In genomic region chr15:70067011-70067410, GRCh38 we compare ENCODE assay signal across 16 cellular contexts. TPM values are rescaled to one million over a fixed set of nuclear protein-coding genes. Genes with fewer than 3 reads are reported as not detected.
DNase-seq lines count a peak whose midpoint lies in the region; ATAC-seq lines count a peak whose summit lies in the region.
"Had no signal": no experiment of that assay in that cellular context is flagged by ENCODE, and none has a peak within 500 bp of the region (broad histone marks: within the 10 kb centered on the region; RNA-seq: fewer than 3 reads in every experiment).

No MANE protein-coding gene starts in this region.

- peaks cover 12% of the 10 kb centered on the region for H3K36me3 Mint-ChIP-seq in activated naive CD4-positive, alpha-beta T cell treated with anti-CD3 and anti-CD28 coated beads, Interleukin-2, amount 50 U/mL, for 24 hours
- peaks cover 12 to 13% of the 10 kb centered on the region in 2 donors for H3K36me3 Mint-ChIP-seq in activated naive CD4-positive, alpha-beta T cell treated with anti-CD3 and anti-CD28 coated beads, Interleukin-2, amount 50 U/mL, for 72 hours
- H3K36me3 Mint-ChIP-seq in naive B cell: peaks cover 24 to 38% of the 10 kb centered on the region in 2 donors

- H3K9me3 Mint-ChIP-seq in activated naive CD4-positive, alpha-beta T cell treated with anti-CD3 and anti-CD28 coated beads, Interleukin-2, amount 50 U/mL, for 24 hours: no peaks in the 10 kb centered on the region
- no peaks in the 10 kb centered on the region for H3K9me3 Mint-ChIP-seq in activated naive CD4-positive, alpha-beta T cell treated with anti-CD3 and anti-CD28 coated beads, Interleukin-2, amount 50 U/mL, for 72 hours
- H3K9me3 Mint-ChIP-seq in naive B cell: no peaks in the 10 kb centered on the region

- DNase-seq in activated naive CD4-positive, alpha-beta T cell treated with anti-CD3 and anti-CD28 coated beads, Interleukin-2, amount 50 U/mL, for 72 hours (ENCODE audit: low spot score in 2 of 2): no peak
- DNase-seq in SK-N-MC (ENCODE audit: low read depth, low spot score) (no peak), naive B cell (no peak), GOT3 (lab: John Stamatoyannopoulos, UW) (no peak), GM19238 (ENCODE audit: insufficient read length, low spot score) (no peak), NCI-H1417 treated with DMSO at 0.1 percent for 48 hours (lab: John Stamatoyannopoulos, UW) (no peak)
- DNase-seq: DMS79, MM.1S, NCI-H1092, NCI-H1694 had no signal

- H3K27ac ChIP-seq in SK-N-MC: peak overlapping the region; percentile 56; the same call in 1 of the 2 replicates
- H3K27ac ChIP-seq: A549; BLaER1 treated with 17β-estradiol and CSF1 and Interleukin-3, amounts not matched to agents 10 nM and 100 nM; SJSA1 had no signal

- no peaks in the 10 kb centered on the region for H3K27me3 Mint-ChIP-seq in activated naive CD4-positive, alpha-beta T cell treated with anti-CD3 and anti-CD28 coated beads, Interleukin-2, amount 50 U/mL, for 24 hours
- no peaks in the 10 kb centered on the region for H3K27me3 Mint-ChIP-seq in naive B cell

- H3K36me3 ChIP-seq in SK-N-MC (ENCODE audit: insufficient read depth, low read length): peaks cover 70% of the 10 kb centered on the region

- peak overlapping the region; percentile 19; the same call in 1 of the 2 replicates for H3K4me3 ChIP-seq in SK-N-MC
- H3K4me3 ChIP-seq: A549; BLaER1 treated with 17β-estradiol and CSF1 and Interleukin-3, amounts not matched to agents 10 nM and 100 nM; HAP-1; SJSA1 had no signal

- peaks cover 22% of the 10 kb centered on the region for H3K4me1 Mint-ChIP-seq in activated naive CD4-positive, alpha-beta T cell treated with anti-CD3 and anti-CD28 coated beads, Interleukin-2, amount 50 U/mL, for 24 hours
- H3K4me1 Mint-ChIP-seq in naive B cell: peaks cover 19 to 23% (median 20%) of the 10 kb centered on the region in 3 donors

- peak overlapping the region; percentile 49 for H3K27ac Mint-ChIP-seq in activated naive CD4-positive, alpha-beta T cell treated with anti-CD3 and anti-CD28 coated beads, Interleukin-2, amount 50 U/mL, for 24 hours
- H3K27ac Mint-ChIP-seq in activated naive CD4-positive, alpha-beta T cell treated with anti-CD3 and anti-CD28 coated beads, Interleukin-2, amount 50 U/mL, for 72 hours: no peak overlapping the region
- peak overlapping the region in 4 of 6 donors; percentile 34 to 63 (median 46) for H3K27ac Mint-ChIP-seq in naive B cell

- no peak overlapping the region for H3K9ac ChIP-seq in SK-N-MC (ENCODE audit: insufficient read length)
- H3K9ac ChIP-seq: BLaER1 treated with 17β-estradiol and CSF1 and Interleukin-3, amounts not matched to agents 10 nM and 100 nM had no signal

- no peak for ATAC-seq in activated naive CD4-positive, alpha-beta T cell treated with anti-CD3 and anti-CD28 coated beads, Interleukin-2, amount 50 U/mL, for 72 hours
- ATAC-seq in naive B cell (ENCODE audit: low read depth in 2 of 2): no peak
- ATAC-seq: A549, Panc1 had no signal

- no peak overlapping the region for H3K4me3 Mint-ChIP-seq in activated naive CD4-positive, alpha-beta T cell treated with anti-CD3 and anti-CD28 coated beads, Interleukin-2, amount 50 U/mL, for 24 hours
- H3K4me3 Mint-ChIP-seq in naive B cell: peak overlapping the region in 1 of 8 donors; percentile 47

- no peaks in the 10 kb centered on the region for H3K9me3 ChIP-seq in SK-N-MC (ENCODE audit: low read depth, low read length)
- H3K9me3 ChIP-seq: A549; BLaER1 treated with 17β-estradiol and CSF1 and Interleukin-3, amounts not matched to agents 10 nM and 100 nM; HAP-1; SJSA1 had no signal

RNA-seq across cellular contexts. Expression of gene TLE3, which starts 30.7 kb away (rescaled TPM):
- total RNA-seq in activated naive CD4-positive, alpha-beta T cell treated with anti-CD3 and anti-CD28 coated beads, Interleukin-2, amount 50 U/mL, for 72 hours: 100 to 1,000 TPM in 1 of 2 donors, 10 to 100 TPM in 1; 82.9 to 171 TPM
- polyA plus RNA-seq in naive B cell (ENCODE audit: low read depth in 6 of 6): 10 to 100 TPM in 5 of 6 donors, under 1 TPM in 1; 0.40 to 37.9 (median 15.8) TPM

Comparison
In these comparisons a context has a peak if more than half of its experiments do, and no peak if none do; other contexts are left out.
1. H3K27ac Mint-ChIP-seq: peak in activated naive CD4-positive, alpha-beta T cell treated with anti-CD3 and anti-CD28 coated beads, Interleukin-2, amount 50 U/mL, for 24 hours (single experiment) and naive B cell (4 of 6); none in activated naive CD4-positive, alpha-beta T cell treated with anti-CD3 and anti-CD28 coated beads, Interleukin-2, amount 50 U/mL, for 72 hours (0 of 2).